ENCODE assay signal across 8 cellular contexts in the genomic region with DNA sequence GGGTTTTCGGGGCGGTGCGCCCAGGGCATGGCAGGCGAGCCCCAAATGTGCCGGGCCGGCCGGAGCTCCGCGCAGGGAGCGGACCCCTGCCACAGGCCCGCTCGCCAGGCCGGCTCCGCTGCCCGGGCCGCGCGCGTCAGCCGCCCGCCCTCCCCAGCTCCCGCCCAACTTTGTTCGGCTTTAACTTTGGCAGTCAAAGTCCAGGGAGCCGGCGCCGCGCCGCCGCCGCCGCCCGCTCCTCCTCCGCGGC. TPM values are rescaled to one million over a fixed set of nuclear protein-coding genes. Genes with fewer than 3 reads are reported as not detected.
DNase-seq lines count a peak whose midpoint lies in the region; ATAC-seq and TF ChIP-seq lines count a peak whose summit lies in the region.

No MANE protein-coding gene starts in this region.

- peaks cover 3 to 22% of the 10 kb centered on the region in 2 donors for H3K36me3 ChIP-seq in duodenal mucosa (ENCODE audit: control insufficient read depth in 1 of 2, insufficient read depth in 2 of 2, low read length in 2 of 2)
- H3K36me3 ChIP-seq in thymus (ENCODE audit: control insufficient read depth, insufficient read depth), result peaks cover 3% of the 10 kb centered on the region

- H3K9me3 ChIP-seq in duodenal mucosa (ENCODE audit: control insufficient read depth in 1 of 2, low read length in 2 of 2) (no peaks in the 10 kb centered on the region), thymus (ENCODE audit: control insufficient read depth) (no peaks in the 10 kb centered on the region)

- H3K27me3 ChIP-seq in duodenal mucosa (ENCODE audit: control insufficient read depth in 1 of 2, insufficient read depth in 2 of 2, low read length in 2 of 2) (no peaks in the 10 kb centered on the region), thymus (ENCODE audit: control insufficient read depth, insufficient read depth) (no peaks in the 10 kb centered on the region)

- H3K27ac ChIP-seq in duodenal mucosa (ENCODE audit: low read depth, low read length) (peak overlapping the region; percentile 91), thymus (ENCODE audit: low read depth) (peak overlapping the region; percentile 99)

- ATAC-seq in HG02938 (IDR thresholded peaks at IDR 0.05; ENCODE audit: unreplicated experiment) (peak; percentile 34), SK-N-SH treated with all-trans-retinoic acid at 6 μM for 48 hours (peak; percentile 72)

- DNase-seq in stimulated activated CD4-positive, alpha-beta T cell treated with anti-CD3 and anti-CD28 coated beads, Interleukin-15, amount 100 ng/mL, for 24 hours, result peak; percentile 45
- DNase-seq in stimulated activated CD4-positive, alpha-beta T cell treated with anti-CD3 and anti-CD28 coated beads, Interleukin-12 subunit alpha, Interleukin-12 subunit beta, amount 100 ng/mL, for 4 hours, result no peak
- DNase-seq in lung microvascular endothelial cell (ENCODE audit: low read depth in 2 of 2), result peak; percentile 66 to 77
- DNase-seq in NCI-H1694 (lab: John Stamatoyannopoulos, UW), result no peak

- H3K4me3 ChIP-seq in duodenal mucosa (ENCODE audit: low read depth in 1 of 2, low read length in 2 of 2) (peak overlapping the region; percentile 92 to 96), thymus (ENCODE audit: low read length) (peak overlapping the region; percentile 96)

- peaks cover 14 to 15% of the 10 kb centered on the region in 2 donors for H3K4me1 ChIP-seq in duodenal mucosa (ENCODE audit: control insufficient read depth in 1 of 2, insufficient read depth in 2 of 2, low read length in 2 of 2)
- H3K4me1 ChIP-seq in thymus (ENCODE audit: control insufficient read depth, insufficient read depth, low read length), result peaks cover 2% of the 10 kb centered on the region

- peak overlapping the region; percentile 83 to 97 for H3K9ac ChIP-seq in duodenal mucosa (ENCODE audit: low read depth in 1 of 2, low read length in 2 of 2)

- WGBS in thymus, result under 1% methylated on average over 34 of the region's 34 CpGs

TF ChIP-seq in SK-N-SH treated with all-trans-retinoic acid at 6 μM for 48 hours, 23 proteins besides CTCF, POLR2A, EP300 and RAD21:
- TF ChIP-seq OSR1 (CRISPR knock-in tag; IDR thresholded peaks at IDR 0.05) (no peak), SNAI2 (CRISPR knock-in tag; IDR thresholded peaks at IDR 0.05) (no peak), ZNF70 (CRISPR knock-in tag; IDR thresholded peaks at IDR 0.05) (no peak), ZC3H10 (CRISPR knock-in tag; IDR thresholded peaks at IDR 0.05) (no peak), ZNF8 (CRISPR knock-in tag; IDR thresholded peaks at IDR 0.05) (no peak), BACH2 (CRISPR knock-in tag; IDR thresholded peaks at IDR 0.05; ENCODE audit: borderline replicate concordance) (no peak), ZNF565 (CRISPR knock-in tag; conservative IDR thresholded peaks at IDR 0.05; ENCODE audit: low read depth) (no peak), ZFP30 (CRISPR knock-in tag; IDR thresholded peaks at IDR 0.05) (no peak), GLIS3 (CRISPR knock-in tag; IDR thresholded peaks at IDR 0.05) (no peak), ARNTL (CRISPR knock-in tag; IDR thresholded peaks at IDR 0.05; ENCODE audit: borderline replicate concordance, low read depth) (no peak), PPARA (CRISPR knock-in tag; IDR thresholded peaks at IDR 0.05; ENCODE audit: borderline replicate concordance) (no peak), ZFP3 (CRISPR knock-in tag; IDR thresholded peaks at IDR 0.05) (no peak)
- TF ChIP-seq, protein P1, sequence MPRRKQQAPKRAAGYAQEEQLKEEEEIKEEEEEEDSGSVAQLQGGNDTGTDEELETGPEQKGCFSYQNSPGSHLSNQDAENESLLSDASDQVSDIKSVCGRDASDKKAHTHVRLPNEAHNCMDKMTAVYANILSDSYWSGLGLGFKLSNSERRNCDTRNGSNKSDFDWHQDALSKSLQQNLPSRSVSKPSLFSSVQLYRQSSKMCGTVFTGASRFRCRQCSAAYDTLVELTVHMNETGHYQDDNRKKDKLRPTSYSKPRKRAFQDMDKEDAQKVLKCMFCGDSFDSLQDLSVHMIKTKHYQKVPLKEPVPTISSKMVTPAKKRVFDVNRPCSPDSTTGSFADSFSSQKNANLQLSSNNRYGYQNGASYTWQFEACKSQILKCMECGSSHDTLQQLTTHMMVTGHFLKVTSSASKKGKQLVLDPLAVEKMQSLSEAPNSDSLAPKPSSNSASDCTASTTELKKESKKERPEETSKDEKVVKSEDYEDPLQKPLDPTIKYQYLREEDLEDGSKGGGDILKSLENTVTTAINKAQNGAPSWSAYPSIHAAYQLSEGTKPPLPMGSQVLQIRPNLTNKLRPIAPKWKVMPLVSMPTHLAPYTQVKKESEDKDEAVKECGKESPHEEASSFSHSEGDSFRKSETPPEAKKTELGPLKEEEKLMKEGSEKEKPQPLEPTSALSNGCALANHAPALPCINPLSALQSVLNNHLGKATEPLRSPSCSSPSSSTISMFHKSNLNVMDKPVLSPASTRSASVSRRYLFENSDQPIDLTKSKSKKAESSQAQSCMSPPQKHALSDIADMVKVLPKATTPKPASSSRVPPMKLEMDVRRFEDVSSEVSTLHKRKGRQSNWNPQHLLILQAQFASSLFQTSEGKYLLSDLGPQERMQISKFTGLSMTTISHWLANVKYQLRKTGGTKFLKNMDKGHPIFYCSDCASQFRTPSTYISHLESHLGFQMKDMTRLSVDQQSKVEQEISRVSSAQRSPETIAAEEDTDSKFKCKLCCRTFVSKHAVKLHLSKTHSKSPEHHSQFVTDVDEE (CRISPR knock-in tag; IDR thresholded peaks at IDR 0.05), result no peak

RNA-seq across cellular contexts. Expression of a gene that starts 0.5 kb away (rescaled TPM):
- 2.6 and 4.4 TPM in 2 replicates for total RNA-seq in lung microvascular endothelial cell
- polyA plus RNA-seq in thymus, result 6.3 TPM

Comparison
In these comparisons a context has a peak if more than half of its experiments do, and no peak if none do; other contexts are left out.
1. DNase-seq: peak in stimulated activated CD4-positive, alpha-beta T cell treated with anti-CD3 and anti-CD28 coated beads, Interleukin-15, amount 100 ng/mL, for 24 hours (single experiment) and lung microvascular endothelial cell (2 of 2); none in stimulated activated CD4-positive, alpha-beta T cell treated with anti-CD3 and anti-CD28 coated beads, Interleukin-12 subunit alpha, Interleukin-12 subunit beta, amount 100 ng/mL, for 4 hours (single experiment) and NCI-H1694 (single experiment).